Comparison of ENCODE assay signal across 23 cellular contexts in the genomic region with DNA sequence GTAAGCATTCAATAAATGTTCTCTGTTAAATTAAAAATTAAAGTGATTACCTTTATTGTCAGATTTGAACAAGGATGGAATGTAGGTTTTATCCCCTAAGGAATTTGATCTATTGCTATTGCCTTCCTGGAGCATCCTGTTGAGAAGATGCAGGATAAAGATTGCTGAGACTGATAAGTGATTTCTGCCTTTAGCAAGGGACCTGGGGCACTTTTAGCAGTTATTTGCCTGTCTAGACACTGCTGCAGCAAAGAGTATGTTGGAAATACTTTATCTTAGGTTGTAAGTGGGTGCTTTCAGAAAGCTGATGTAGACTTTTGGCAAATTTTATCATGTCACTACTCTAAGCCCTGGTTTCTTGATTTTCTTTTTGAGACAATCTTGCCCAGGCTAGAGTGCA.
"Had no signal": no experiment of that assay in that cellular context is flagged by ENCODE, and none has a peak within 500 bp of the region (broad histone marks: within the 10 kb centered on the region; RNA-seq: fewer than 3 reads in every experiment).

No MANE protein-coding gene starts in this region.

- H3K4me3 Mint-ChIP-seq: activated CD4-positive, alpha-beta memory T cell treated with anti-CD3 and anti-CD28 coated beads, Interleukin-2, amount 10 ng/mL, durations not matched to agents 7 days and 5 days; T-helper 2 cell treated with Interferon-gamma antibody and Interleukin-4, amounts not matched to agents 5 μg/mL and 100 μg/mL, for 36 hours had no signal

- H3K27ac Mint-ChIP-seq: activated CD4-positive, alpha-beta memory T cell treated with anti-CD3 and anti-CD28 coated beads, Interleukin-2, amount 10 ng/mL, durations not matched to agents 7 days and 5 days had no signal

- ATAC-seq: activated CD4-positive, CD25-positive, alpha-beta regulatory T cell treated with anti-CD3 and anti-CD28 coated beads, Interleukin-2, amount 50 U/mL, for 24 hours; body of pancreas; SK-N-SH treated with all-trans-retinoic acid at 6 μM for 48 hours had no signal

- H3K27me3 Mint-ChIP-seq: activated CD4-positive, alpha-beta memory T cell treated with anti-CD3 and anti-CD28 coated beads, Interleukin-2, amount 10 ng/mL, durations not matched to agents 7 days and 5 days had no signal

- DNase-seq: activated CD4-positive, alpha-beta memory T cell treated with anti-CD3 and anti-CD28 coated beads, Interleukin-2, amount 10 ng/mL, durations not matched to agents 7 days and 5 days; activated CD4-positive, alpha-beta T cell treated with anti-CD3 and anti-CD28 coated beads, Interleukin-2, amount 50 U/mL, for 1 hour; activated CD8-positive, alpha-beta memory T cell treated with anti-CD3 and anti-CD28 coated beads, Interleukin-2, amount 50 U/mL, for 48 hours; activated gamma-delta T cell; activated T-cell treated with anti-CD3 and anti-CD28 coated beads, Interleukin-2, amount 50 U/mL, for 1 hour; amniotic stem cell; body of pancreas; central memory CD4-positive, alpha-beta T cell; MG63; MV-4-11; NCI-H1092 treated with DMSO at 0.1 percent for 48 hours; NCI-H1417 treated with DMSO at 0.1 percent for 48 hours; NCI-H1694 treated with DMSO at 0.1 percent for 48 hours; NCI-H2029 treated with DMSO at 0.1 percent for 48 hours; NCI-H446; NCI-H524; Peyer's patch; Right ventricle myocardium superior; SJCRH30; SW 1271 had no signal
